ENCODE assay signal across 14 cellular contexts in genomic region chr9:89382026-89382986, GRCh38.
DNase-seq lines count a peak whose midpoint lies in the region; ATAC-seq and TF ChIP-seq lines count a peak whose summit lies in the region.
"Had no signal": no experiment of that assay in that cellular context is flagged by ENCODE, and none has a peak within 500 bp of the region (broad histone marks: within the 10 kb centered on the region; RNA-seq: fewer than 3 reads in every experiment).

No MANE protein-coding gene starts in this region.

- H3K27ac Mint-ChIP-seq in activated T-cell treated with anti-CD3 and anti-CD28 coated beads, Interleukin-2, amount 50 U/mL, for 72 hours = peak overlapping the region; percentile 71
- H3K27ac Mint-ChIP-seq in memory B cell = peak overlapping the region; percentile 86

- peak; percentile 46 for DNase-seq in stimulated activated CD4-positive, alpha-beta T cell treated with anti-CD3 and anti-CD28 coated beads, Interleukin-15, amount 100 ng/mL, for 24 hours
- DNase-seq in stimulated activated CD4-positive, alpha-beta T cell treated with anti-CD3 and anti-CD28 coated beads, Interleukin-4, amount 100 ng/mL, for 1 hour = no peak
- DNase-seq in activated T-cell treated with anti-CD3 and anti-CD28 coated beads, Interleukin-2, amount 50 U/mL, for 72 hours = peak; percentile 24 to 32
- DNase-seq in memory B cell (ENCODE audit: low spot score in 2 of 2) (no peak), foreskin melanocyte (no peak), upper lobe of right lung (no peak)
- no peak for DNase-seq in stimulated activated naive CD4-positive, alpha-beta T cell (lab: John Stamatoyannopoulos, UW)
- DNase-seq: activated gamma-delta T cell, brain microvascular endothelial cell, dermis blood vessel endothelial cell, H9, head of caudate nucleus had no signal

- no peaks in the 10 kb centered on the region for H3K27me3 ChIP-seq in upper lobe of right lung
- H3K27me3 ChIP-seq: brain microvascular endothelial cell, suprapubic skin had no signal

- peaks cover 67% of the 10 kb centered on the region for H3K4me1 Mint-ChIP-seq in activated T-cell treated with anti-CD3 and anti-CD28 coated beads, Interleukin-2, amount 50 U/mL, for 72 hours (ENCODE audit: low read depth)
- H3K4me1 Mint-ChIP-seq in memory B cell = peaks cover 20% of the 10 kb centered on the region

- no peak overlapping the region for H3K4me3 ChIP-seq in upper lobe of right lung
- H3K4me3 ChIP-seq: suprapubic skin had no signal

- ATAC-seq in activated T-cell treated with anti-CD3 and anti-CD28 coated beads, Interleukin-2, amount 50 U/mL, for 72 hours (replicated peaks in 1 of 2) = peak; percentile 52 to 55
- ATAC-seq in memory B cell (ENCODE audit: low read depth) (peak; percentile 71), upper lobe of right lung (no peak), HG02870 (IDR thresholded peaks at IDR 0.05; ENCODE audit: unreplicated experiment) (no peak)

- H3K9me3 ChIP-seq in upper lobe of right lung = no peaks in the 10 kb centered on the region
- H3K9me3 ChIP-seq: suprapubic skin had no signal

- peaks cover 30% of the 10 kb centered on the region for H3K36me3 ChIP-seq in upper lobe of right lung
- H3K36me3 ChIP-seq: brain microvascular endothelial cell had no signal

- H3K27me3 Mint-ChIP-seq in activated T-cell treated with anti-CD3 and anti-CD28 coated beads, Interleukin-2, amount 50 U/mL, for 72 hours (ENCODE audit: low read depth) = no peaks in the 10 kb centered on the region
- no peaks in the 10 kb centered on the region for H3K27me3 Mint-ChIP-seq in memory B cell

- H3K4me1 ChIP-seq in upper lobe of right lung = no peaks in the 10 kb centered on the region

- no peaks in the 10 kb centered on the region for H3K9me3 Mint-ChIP-seq in activated T-cell treated with anti-CD3 and anti-CD28 coated beads, Interleukin-2, amount 50 U/mL, for 72 hours
- H3K9me3 Mint-ChIP-seq in memory B cell = no peaks in the 10 kb centered on the region
- H3K9me3 Mint-ChIP-seq: H9 had no signal

- H3K36me3 Mint-ChIP-seq in activated T-cell treated with anti-CD3 and anti-CD28 coated beads, Interleukin-2, amount 50 U/mL, for 72 hours (ENCODE audit: insufficient read depth in 2 of 2) = peaks cover 18 to 38% of the 10 kb centered on the region in 2 donors
- H3K36me3 Mint-ChIP-seq in memory B cell = peaks cover 23% of the 10 kb centered on the region

- no peak for TF ChIP-seq CTCF in upper lobe of right lung (IDR thresholded peaks at IDR 0.05)

- no peak overlapping the region for H3K27ac ChIP-seq in upper lobe of right lung
- H3K27ac ChIP-seq: brain microvascular endothelial cell, suprapubic skin had no signal

- no peak overlapping the region for H3K4me3 Mint-ChIP-seq in activated T-cell treated with anti-CD3 and anti-CD28 coated beads, Interleukin-2, amount 50 U/mL, for 72 hours
- peak overlapping the region; percentile 62 for H3K4me3 Mint-ChIP-seq in memory B cell
- H3K4me3 Mint-ChIP-seq: H9 had no signal

- intact Hi-C loops in upper lobe of right lung (cut with DNase I) = no loop called here

Comparison
In these comparisons a context has a peak if more than half of its experiments do, and no peak if none do; other contexts are left out.
1. DNase-seq: peak in stimulated activated CD4-positive, alpha-beta T cell treated with anti-CD3 and anti-CD28 coated beads, Interleukin-15, amount 100 ng/mL, for 24 hours (single experiment) and activated T-cell treated with anti-CD3 and anti-CD28 coated beads, Interleukin-2, amount 50 U/mL, for 72 hours (2 of 2); none in stimulated activated CD4-positive, alpha-beta T cell treated with anti-CD3 and anti-CD28 coated beads, Interleukin-4, amount 100 ng/mL, for 1 hour (single experiment), memory B cell (0 of 2), foreskin melanocyte (single experiment), upper lobe of right lung (single experiment) and stimulated activated naive CD4-positive, alpha-beta T cell (0 of 6).
2. ATAC-seq: peak in activated T-cell treated with anti-CD3 and anti-CD28 coated beads, Interleukin-2, amount 50 U/mL, for 72 hours (2 of 2) and memory B cell (single experiment); none in upper lobe of right lung (single experiment) and HG02870 (single experiment).